22 cellular contexts compared by ENCODE assay signal in the genomic region with DNA sequence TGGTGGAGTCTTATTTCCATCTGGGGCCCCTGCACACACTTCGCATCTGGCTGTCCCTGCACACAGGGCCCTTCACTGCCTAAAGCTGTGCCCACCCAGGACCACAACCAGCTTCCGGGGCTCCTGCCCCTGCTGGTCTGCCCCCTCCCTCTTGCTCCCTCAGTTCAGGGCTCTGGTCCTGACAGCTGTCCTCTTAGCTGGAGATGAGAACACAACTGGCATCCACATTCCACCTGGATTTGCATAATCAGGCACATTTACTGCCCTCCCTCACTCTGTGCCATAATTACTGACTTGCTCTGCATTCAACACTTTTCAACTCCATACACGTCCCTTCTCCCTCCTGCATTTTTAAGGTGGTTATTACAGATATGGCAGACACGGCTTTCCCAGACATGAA.
"Had no signal": no experiment of that assay in that cellular context is flagged by ENCODE, and none has a peak within 500 bp of the region (broad histone marks: within the 10 kb centered on the region; RNA-seq: fewer than 3 reads in every experiment).

No MANE protein-coding gene starts in this region.

- H3K9me3 Mint-ChIP-seq: activated naive CD4-positive, alpha-beta T cell treated with anti-CD3 and anti-CD28 coated beads, Interleukin-2, amount 50 U/mL, for 24 hours had no signal

- H3K4me3 ChIP-seq: gastroesophageal sphincter, heart right ventricle, left ventricle myocardium inferior, right atrium auricular region, suprapubic skin, transverse colon, vagina had no signal

- H3K9me3 ChIP-seq: gastroesophageal sphincter, heart right ventricle, left ventricle myocardium inferior, right atrium auricular region, suprapubic skin, transverse colon, vagina had no signal

- H3K36me3 ChIP-seq: gastroesophageal sphincter, heart right ventricle, left ventricle myocardium inferior, right atrium auricular region, suprapubic skin, transverse colon, vagina, WERI-Rb-1 had no signal

- H3K27ac Mint-ChIP-seq: activated naive CD4-positive, alpha-beta T cell treated with anti-CD3 and anti-CD28 coated beads, Interleukin-2, amount 50 U/mL, for 24 hours; activated T-cell treated with anti-CD3 and anti-CD28 coated beads, Interleukin-2, amount 50 U/mL, for 72 hours; dendritic cell treated with granulocyte-macrophage colony-stimulating factor and Interleukin-4, amounts not matched to agents 40 ng/mL and 50 ng/mL, for 4 days; progenitor cell of endocrine pancreas had no signal

- ATAC-seq: activated T-cell treated with anti-CD3 and anti-CD28 coated beads, Interleukin-2, amount 50 U/mL, for 72 hours; esophagus mucosa; gastroesophageal sphincter; heart right ventricle; stimulated activated naive CD8-positive, alpha-beta T cell treated with anti-CD3 and anti-CD28 coated beads, Interleukin-15, amount 100 ng/mL, for 72 hours had no signal

- DNase-seq: activated CD4-positive, alpha-beta T cell treated with anti-CD3 and anti-CD28 coated beads, Interleukin-2, amount 50 U/mL, for 4 hours; activated effector memory CD4-positive, alpha-beta T cell treated with anti-CD3 and anti-CD28 coated beads, Interleukin-2, amount 50 U/mL, for 16 hours; activated T-cell treated with anti-CD3 and anti-CD28 coated beads, Interleukin-2, amount 50 U/mL, for 72 hours; effector CD8-positive, alpha-beta T cell; heart right ventricle; kidney glomerular epithelial cell; left ventricle myocardium inferior; mammary epithelial cell; midbrain; stimulated activated naive CD8-positive, alpha-beta T cell treated with anti-CD3 and anti-CD28 coated beads, Interleukin-15, amount 100 ng/mL, for 72 hours; transverse colon; WERI-Rb-1 had no signal

- H3K36me3 Mint-ChIP-seq: activated naive CD4-positive, alpha-beta T cell treated with anti-CD3 and anti-CD28 coated beads, Interleukin-2, amount 50 U/mL, for 24 hours had no signal

- H3K27me3 ChIP-seq: right atrium auricular region, vagina had no signal

- H3K4me1 ChIP-seq: gastroesophageal sphincter, heart right ventricle, left ventricle myocardium inferior, right atrium auricular region, suprapubic skin, transverse colon, vagina had no signal

- H3K27ac ChIP-seq: gastroesophageal sphincter, heart right ventricle, left ventricle myocardium inferior, right atrium auricular region, suprapubic skin, transverse colon, vagina, WERI-Rb-1 had no signal

- H3K4me3 Mint-ChIP-seq: activated naive CD4-positive, alpha-beta T cell treated with anti-CD3 and anti-CD28 coated beads, Interleukin-2, amount 50 U/mL, for 24 hours; activated T-cell treated with anti-CD3 and anti-CD28 coated beads, Interleukin-2, amount 50 U/mL, for 72 hours; dendritic cell treated with granulocyte-macrophage colony-stimulating factor and Interleukin-4, amounts not matched to agents 40 ng/mL and 50 ng/mL, for 4 days; stimulated activated naive CD8-positive, alpha-beta T cell treated with anti-CD3 and anti-CD28 coated beads, Interleukin-15, amount 100 ng/mL, for 72 hours had no signal

- FAIRE-seq: astrocyte, bronchial epithelial cell had no signal
